In genomic region chr20:36836591-36837329, GRCh38 we compare ENCODE assay signal across 8 cellular contexts. TPM values are rescaled to one million over a fixed set of nuclear protein-coding genes. Genes with fewer than 3 reads are reported as not detected.
A peak's percentile ranks its signal among the peaks of the same experiment; 100 is the strongest.
DNase-seq lines count a peak whose midpoint lies in the region; ATAC-seq and TF ChIP-seq lines count a peak whose summit lies in the region.

No MANE protein-coding gene starts in this region.

- H3K27me3 ChIP-seq in left ventricle myocardium inferior (ENCODE audit: low read depth) = no peaks in the 10 kb centered on the region

- H3K9me3 ChIP-seq in OCI-LY7 (ENCODE audit: low read length) (no peaks in the 10 kb centered on the region), left ventricle myocardium inferior (replicated peaks) (no peaks in the 10 kb centered on the region)

- POLR2A ChIA-PET in OCI-LY7 (lab: Charles Lee) = interaction anchor here (0.6 to 4.3 kb wide), 8 partner anchors 10 to 681 kb away, joined by 3 to 87 read pairs (median 6); no protein-coding TSS in a partner anchor

- no peaks in the 10 kb centered on the region for H3K79me2 ChIP-seq in OCI-LY7 (ENCODE audit: insufficient read depth, low read depth, low read length)

- no peak for ATAC-seq in GM18505 (IDR thresholded peaks at IDR 0.05; ENCODE audit: unreplicated experiment)

- H3K36me3 ChIP-seq in OCI-LY7 (ENCODE audit: insufficient read depth, low read length) (no peaks in the 10 kb centered on the region), left ventricle myocardium inferior (peaks cover 27% of the 10 kb centered on the region)

- H3K4me1 ChIP-seq in OCI-LY7 (ENCODE audit: insufficient read depth, low read length, poor library complexity, severe bottlenecking) (peaks cover 42% of the 10 kb centered on the region), left ventricle myocardium inferior (peaks cover 58% of the 10 kb centered on the region)

- CTCF ChIA-PET in OCI-LY7 (lab: Charles Lee; ENCODE audit: unreplicated experiment) = interaction anchor here (0.6 to 3.7 kb wide), 5 partner anchors 10 to 29 kb away, joined by 3 to 22 read pairs (median 6); a partner anchor contains a TSS

- H3K4me2 ChIP-seq in OCI-LY7 (ENCODE audit: low read length) = peak overlapping the region; percentile 81

- intact Hi-C loops in OCI-LY7 (cut with micrococcal nuclease; ENCODE audit: unreplicated experiment) = no loop called here
- intact Hi-C loops in left ventricle myocardium inferior (cut with micrococcal nuclease) = no loop called here

- no peak overlapping the region; the same call in 1 of the 2 replicates for H2AFZ ChIP-seq in OCI-LY7 (ENCODE audit: low read length)

- H3K4me3 ChIP-seq in HFF-Myc (replicated peaks; ENCODE audit: low read depth, low read length) (no peak overlapping the region), OCI-LY7 (ENCODE audit: low read depth, low read length, poor library complexity, severe bottlenecking) (peak overlapping the region; percentile 60), left ventricle myocardium inferior (no peak overlapping the region)

- no peak for TF ChIP-seq POLR2A in GM18505 (IDR thresholded peaks at IDR 0.05; ENCODE audit: borderline replicate concordance, extremely low read depth, insufficient read depth, insufficient read length)

- DNase-seq in COLO829 (ENCODE audit: low spot score) (peak; percentile 60), HFF-Myc (ENCODE audit: extremely low read depth, low read depth) (no peak), OCI-LY7 (ENCODE audit: low spot score) (peak; percentile 91), left ventricle myocardium inferior (no peak), AG20443 (ENCODE audit: low spot score) (no peak)
- peak; percentile 45 for DNase-seq in activated naive CD4-positive, alpha-beta T cell treated with anti-CD3 and anti-CD28 coated beads, Interleukin-2, amount 50 U/mL, for 16 hours
- DNase-seq in stimulated activated CD4-positive, alpha-beta T cell treated with anti-CD3 and anti-CD28 coated beads, Interleukin-15, amount 100 ng/mL, for 24 hours = peak; percentile 78

- H4K20me1 ChIP-seq in OCI-LY7 (ENCODE audit: insufficient read depth, low read length) = no peaks in the 10 kb centered on the region

- H3K27ac ChIP-seq in OCI-LY7 (ENCODE audit: low read depth, low read length, poor library complexity, severe bottlenecking) = peak overlapping the region; percentile 78
- peak overlapping the region; percentile 92 for H3K27ac ChIP-seq in left ventricle myocardium inferior (replicated peaks)

- BruUV-seq in OCI-LY7 (replicated peaks; lab: Mats Ljungman, UMichigan) = TSS peak; percentile 70

- no peaks in the 10 kb centered on the region for H3K9me2 ChIP-seq in OCI-LY7 (ENCODE audit: insufficient read depth, low read length)

- TF ChIP-seq CTCF in HFF-Myc (IDR thresholded peaks at IDR 0.05; ENCODE audit: low read depth, low read length, missing control alignments) (peak; percentile 70), OCI-LY7 (conservative IDR thresholded peaks at IDR 0.05; ENCODE audit: low read length) (peak; percentile 91), left ventricle myocardium inferior (IDR thresholded peaks at IDR 0.05; ENCODE audit: borderline replicate concordance) (peak; percentile 44)

RNA-seq across cellular contexts. Expression of gene TLDC2, which starts 39.2 kb away (rescaled TPM):
- 0.18 TPM in 1 of 2 replicates, not detected in the other for total RNA-seq in OCI-LY7 (2014; rRNA removed; shearing (Covaris generic))
- total RNA-seq in OCI-LY7 (2022) (not detected in 2 replicates), left ventricle myocardium inferior (not detected)

Comparison
In these comparisons a context has a peak if more than half of its experiments do, and no peak if none do; other contexts are left out.
1. DNase-seq: peak in COLO829 (single experiment), OCI-LY7 (single experiment), activated naive CD4-positive, alpha-beta T cell treated with anti-CD3 and anti-CD28 coated beads, Interleukin-2, amount 50 U/mL, for 16 hours (single experiment) and stimulated activated CD4-positive, alpha-beta T cell treated with anti-CD3 and anti-CD28 coated beads, Interleukin-15, amount 100 ng/mL, for 24 hours (single experiment); none in HFF-Myc (single experiment), left ventricle myocardium inferior (single experiment) and AG20443 (single experiment).
2. Peak in every context shown above with its lines, with median percentiles within 50 percentile points of each other: CTCF ChIP-seq.